ENCODE assay signal across 1 cellular context in genomic region chr7:87345166-87345927, GRCh38.
TF ChIP-seq lines count a peak whose summit lies in the region.

TSS of gene CROT (plus strand) at chr7:87345664. CDS start at chr7:87349069, 3,405 bp downstream.

TF ChIP-seq in HepG2, 621 proteins besides CTCF, POLR2A, EP300 and RAD21 (continued from another document and continues in another):
- TF ChIP-seq ZNF280D (CRISPR knock-in tag; IDR thresholded peaks at IDR 0.05) (peak; percentile 67; the same call in 1 of the 2 replicates), GFI1 (CRISPR knock-in tag; IDR thresholded peaks at IDR 0.05; ENCODE audit: borderline replicate concordance) (0 out of 2 replicates have a peak, but pooled peaks have one; percentile 15), FIP1L1 (IDR thresholded peaks at IDR 0.05; ENCODE audit: borderline replicate concordance, insufficient read depth, low read depth, low read length) (no peak), ZNF740 (CRISPR knock-in tag; IDR thresholded peaks at IDR 0.05) (peak; percentile 78), ELF3 (CRISPR knock-in tag; IDR thresholded peaks at IDR 0.05) (no peak), HOXA3 (CRISPR knock-in tag; IDR thresholded peaks at IDR 0.05) (no peak), ZNF350 (CRISPR knock-in tag; IDR thresholded peaks at IDR 0.05; ENCODE audit: borderline replicate concordance, low read depth) (peak; percentile 90), PBX2 (CRISPR knock-in tag; IDR thresholded peaks at IDR 0.05) (peak; percentile 61; the same call in 1 of the 2 replicates), NFAT5 (CRISPR knock-in tag; IDR thresholded peaks at IDR 0.05) (peak; percentile 23; the same call in 1 of the 2 replicates), ZNF546 (CRISPR knock-in tag; conservative IDR thresholded peaks at IDR 0.05) (no peak), ATF6 (CRISPR knock-in tag; conservative IDR thresholded peaks at IDR 0.05) (no peak), SKIL (CRISPR knock-in tag; IDR thresholded peaks at IDR 0.05; ENCODE audit: borderline replicate concordance) (no peak), PRPF4 (IDR thresholded peaks at IDR 0.05; ENCODE audit: low read depth, low read length, poor library complexity, severe bottlenecking) (no peak), PLSCR1 (CRISPR knock-in tag; IDR thresholded peaks at IDR 0.05; ENCODE audit: borderline replicate concordance) (no peak), ZNF629 (CRISPR knock-in tag; conservative IDR thresholded peaks at IDR 0.05) (no peak), ZNF782 (CRISPR knock-in tag; IDR thresholded peaks at IDR 0.05; ENCODE audit: borderline replicate concordance) (0 out of 2 replicates have a peak, but pooled peaks have one; percentile 43), BCL3 (CRISPR knock-in tag; IDR thresholded peaks at IDR 0.05) (no peak), ATAD3A (CRISPR knock-in tag; IDR thresholded peaks at IDR 0.05) (no peak), TSC22D2 (CRISPR knock-in tag; IDR thresholded peaks at IDR 0.05; ENCODE audit: borderline replicate concordance) (peak; percentile 25; the same call in 1 of the 2 replicates), EEA1 (CRISPR knock-in tag; IDR thresholded peaks at IDR 0.05; ENCODE audit: borderline replicate concordance) (no peak), HOXD1 (CRISPR knock-in tag; IDR thresholded peaks at IDR 0.05) (no peak), KIAA2018 (CRISPR knock-in tag; IDR thresholded peaks at IDR 0.05; ENCODE audit: borderline replicate concordance) (peak; percentile 73; the same call in 1 of the 2 replicates), ZNF576 (CRISPR knock-in tag; IDR thresholded peaks at IDR 0.05) (0 out of 2 replicates have a peak, but pooled peaks have one; percentile 53), XBP1 (CRISPR knock-in tag; IDR thresholded peaks at IDR 0.05) (no peak), MATR3 (CRISPR knock-in tag; IDR thresholded peaks at IDR 0.05) (no peak), ZNF530 (CRISPR knock-in tag; IDR thresholded peaks at IDR 0.05; ENCODE audit: low read depth) (no peak)
